Comparison of ENCODE assay signal across 16 cellular contexts in the genomic region with DNA sequence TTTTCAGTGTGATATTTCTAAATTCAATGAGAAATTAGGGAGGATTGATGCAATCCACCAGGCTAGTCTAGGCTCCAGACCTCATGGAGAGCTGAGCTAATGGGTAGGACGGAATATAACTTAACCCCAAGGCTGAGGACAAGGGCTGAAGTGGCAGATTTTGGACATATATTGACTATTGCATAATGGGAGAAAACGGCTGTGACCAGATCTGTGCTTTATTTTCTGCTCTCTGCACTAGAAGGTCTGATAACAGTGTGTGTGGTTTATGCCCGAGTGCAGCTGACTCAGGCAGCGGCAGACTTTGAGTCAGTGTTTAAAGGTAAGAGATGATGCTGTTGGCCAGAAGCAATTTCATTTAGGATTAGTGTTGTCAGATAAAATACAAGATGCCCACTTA.
DNase-seq lines count a peak whose midpoint lies in the region; ATAC-seq, FAIRE-seq and TF ChIP-seq lines count a peak whose summit lies in the region.
"Had no signal": no experiment of that assay in that cellular context is flagged by ENCODE, and none has a peak within 500 bp of the region (broad histone marks: within the 10 kb centered on the region; RNA-seq: fewer than 3 reads in every experiment).

No MANE protein-coding gene starts in this region.

- peak; percentile 38 for DNase-seq in AG08395 (ENCODE audit: low spot score)
- peak; percentile 5 for DNase-seq in HuH-7 (ENCODE audit: low spot score)
- DNase-seq in K562 (ENCODE audit: extremely low read depth in 1 of 4, low spot score in 3 of 4) = no peak
- peak; percentile 67 for DNase-seq in kidney tubule cell (ENCODE audit: low spot score)
- DNase-seq in NCI-H2196 (lab: John Stamatoyannopoulos, UW; ENCODE audit: unreplicated experiment) = no peak
- DNase-seq: activated T-cell treated with anti-CD3 and anti-CD28 coated beads, Interleukin-2, amount 50 U/mL, for 4 hours; amygdala; endodermal cell; hippocampal formation; NCI-H774; ovary had no signal

- H3K9me3 ChIP-seq in K562 (replicated peaks; ENCODE audit: control insufficient read depth, insufficient read depth, low read depth, low read length) = no peaks in the 10 kb centered on the region
- H3K9me3 ChIP-seq: ovary had no signal

- no peaks in the 10 kb centered on the region for H3K4me1 ChIP-seq in K562 (replicated peaks in 1 of 2; ENCODE audit: control insufficient read depth in 2 of 2, insufficient read depth in 2 of 2, low read length in 2 of 2)

- BruUV-seq in K562 (replicated peaks; lab: Mats Ljungman, UMichigan) = no TSS peak

- in situ Hi-C loops in K562 (cut with MboI) = no loop called here

- H3K9ac ChIP-seq in K562 (ENCODE audit: insufficient read depth in 1 of 2, low read depth in 2 of 2, low read length in 2 of 2) = no peak overlapping the region

- H3K27me3 ChIP-seq in K562 (ENCODE audit: control insufficient read depth in 2 of 2, insufficient read depth in 2 of 2, low read length in 2 of 2) = no peaks in the 10 kb centered on the region
- H3K27me3 ChIP-seq: ovary had no signal

- H3K4me3 ChIP-seq in K562 = no peak overlapping the region
- H3K4me3 ChIP-seq: ovary, SK-N-MC had no signal

- no peak for TF ChIP-seq POLR2A in K562 (conservative IDR thresholded peaks at IDR 0.05)

- no peaks in the 10 kb centered on the region for H3K9me1 ChIP-seq in K562 (ENCODE audit: control insufficient read depth, insufficient read depth, low read length)

- no peaks in the 10 kb centered on the region for H4K20me1 ChIP-seq in K562 (replicated peaks; ENCODE audit: control insufficient read depth, insufficient read depth, low read length)

- ATAC-seq in K562 (no peak), HG03280 (IDR thresholded peaks at IDR 0.05; ENCODE audit: unreplicated experiment) (no peak), GM21786 (IDR thresholded peaks at IDR 0.05; ENCODE audit: unreplicated experiment) (no peak), GM21723 (IDR thresholded peaks at IDR 0.05; ENCODE audit: unreplicated experiment) (no peak)
- ATAC-seq: activated CD4-positive, CD25-positive, alpha-beta regulatory T cell treated with anti-CD3 and anti-CD28 coated beads, Interleukin-2, amount 50 U/mL, for 24 hours; activated T-cell treated with anti-CD3 and anti-CD28 coated beads, Interleukin-2, amount 50 U/mL, for 4 hours had no signal

- H2AFZ ChIP-seq in K562 (ENCODE audit: low read depth, low read length) = no peak overlapping the region

- 0% methylated on average over 4 of the region's 4 CpGs for WGBS in K562 (ENCODE audit: insufficient coverage, low coverage, missing lambda C conversion rate)

- intact Hi-C loops in K562 (cut with micrococcal nuclease) = no loop called here

- no peaks in the 10 kb centered on the region for H3K36me3 ChIP-seq in K562 (ENCODE audit: control insufficient read depth, insufficient read depth, low read length)
- H3K36me3 ChIP-seq: ovary had no signal

- no peaks in the 10 kb centered on the region for H3K79me2 ChIP-seq in K562 (ENCODE audit: control insufficient read depth, insufficient read depth, low read length)

- TF ChIP-seq RAD21 in K562 (CRISPR knock-in tag; conservative IDR thresholded peaks at IDR 0.05 in 1 of 2, IDR thresholded peaks at IDR 0.05 in 1 of 2) = no peak

- H3K4me2 ChIP-seq in K562 (ENCODE audit: insufficient read depth, low read length) = no peak overlapping the region

- no peak overlapping the region for H3K27ac ChIP-seq in K562 (ENCODE audit: extremely low read depth, low read depth, low read length)
- H3K27ac ChIP-seq: ovary, SK-N-MC had no signal

- no peak for FAIRE-seq in K562 (lab: Jason Lieb, UNC)

- no peak for TF ChIP-seq CTCF in K562 (IDR thresholded peaks at IDR 0.05 in 2 of 3, conservative IDR thresholded peaks at IDR 0.05 in 1 of 3; ENCODE audit: insufficient read depth in 2 of 3, low read depth in 1 of 3, low read length in 3 of 3)

- TF ChIP-seq EP300 in K562 (IDR thresholded peaks at IDR 0.05; ENCODE audit: low read length) = no peak

- CTCF ChIA-PET in K562 (lab: Yijun Ruan, JAX; ENCODE audit: low intra/inter-chr PET ratio) = no interaction called here

- POLR2A ChIA-PET in K562 (lab: Yijun Ruan, JAX) = interaction anchor here (0.5 to 0.7 kb wide), 2 partner anchors 16 to 21 kb away, joined by 3 read pairs; no protein-coding TSS in a partner anchor

TF ChIP-seq in K562, 482 proteins besides CTCF, POLR2A, EP300 and RAD21:
- TF ChIP-seq ZBED1 (IDR thresholded peaks at IDR 0.05) (no peak), SMAD4 (CRISPR knock-in tag; conservative IDR thresholded peaks at IDR 0.05) (no peak), NELFE (IDR thresholded peaks at IDR 0.05; ENCODE audit: insufficient read depth, insufficient read length) (no peak), SRSF9 (IDR thresholded peaks at IDR 0.05; ENCODE audit: borderline replicate concordance, low read depth, low read length) (no peak), CEBPB (tag; IDR thresholded peaks at IDR 0.05) (peak; percentile 27; the same call in 1 of the 2 replicates), ELF1 (tag; IDR thresholded peaks at IDR 0.05) (no peak), FOSL1 (tag; conservative IDR thresholded peaks at IDR 0.05) (peak; percentile 51; the same call in 1 of the 2 replicates), CCAR2 (IDR thresholded peaks at IDR 0.05; ENCODE audit: low read depth, low read length) (no peak), PCBP2 (IDR thresholded peaks at IDR 0.05; ENCODE audit: low read depth, low read length, poor library complexity, severe bottlenecking) (no peak), CEBPG (CRISPR knock-in tag; IDR thresholded peaks at IDR 0.05) (no peak), CEBPG (tag; conservative IDR thresholded peaks at IDR 0.05 in 1 of 2, IDR thresholded peaks at IDR 0.05 in 1 of 2) (peak; percentile 81 to 87), CHD4 (IDR thresholded peaks at IDR 0.05; ENCODE audit: insufficient read depth, insufficient replicate concordance, low read depth, low read length, poor library complexity, severe bottlenecking) (no peak), ZNF134 (CRISPR knock-in tag; conservative IDR thresholded peaks at IDR 0.05) (no peak), XRCC3 (IDR thresholded peaks at IDR 0.05) (no peak)
- TF ChIP-seq, protein P1, sequence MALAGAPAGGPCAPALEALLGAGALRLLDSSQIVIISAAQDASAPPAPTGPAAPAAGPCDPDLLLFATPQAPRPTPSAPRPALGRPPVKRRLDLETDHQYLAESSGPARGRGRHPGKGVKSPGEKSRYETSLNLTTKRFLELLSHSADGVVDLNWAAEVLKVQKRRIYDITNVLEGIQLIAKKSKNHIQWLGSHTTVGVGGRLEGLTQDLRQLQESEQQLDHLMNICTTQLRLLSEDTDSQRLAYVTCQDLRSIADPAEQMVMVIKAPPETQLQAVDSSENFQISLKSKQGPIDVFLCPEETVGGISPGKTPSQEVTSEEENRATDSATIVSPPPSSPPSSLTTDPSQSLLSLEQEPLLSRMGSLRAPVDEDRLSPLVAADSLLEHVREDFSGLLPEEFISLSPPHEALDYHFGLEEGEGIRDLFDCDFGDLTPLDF (CRISPR knock-in tag; IDR thresholded peaks at IDR 0.05) = no peak
- TF ChIP-seq, protein P2, sequence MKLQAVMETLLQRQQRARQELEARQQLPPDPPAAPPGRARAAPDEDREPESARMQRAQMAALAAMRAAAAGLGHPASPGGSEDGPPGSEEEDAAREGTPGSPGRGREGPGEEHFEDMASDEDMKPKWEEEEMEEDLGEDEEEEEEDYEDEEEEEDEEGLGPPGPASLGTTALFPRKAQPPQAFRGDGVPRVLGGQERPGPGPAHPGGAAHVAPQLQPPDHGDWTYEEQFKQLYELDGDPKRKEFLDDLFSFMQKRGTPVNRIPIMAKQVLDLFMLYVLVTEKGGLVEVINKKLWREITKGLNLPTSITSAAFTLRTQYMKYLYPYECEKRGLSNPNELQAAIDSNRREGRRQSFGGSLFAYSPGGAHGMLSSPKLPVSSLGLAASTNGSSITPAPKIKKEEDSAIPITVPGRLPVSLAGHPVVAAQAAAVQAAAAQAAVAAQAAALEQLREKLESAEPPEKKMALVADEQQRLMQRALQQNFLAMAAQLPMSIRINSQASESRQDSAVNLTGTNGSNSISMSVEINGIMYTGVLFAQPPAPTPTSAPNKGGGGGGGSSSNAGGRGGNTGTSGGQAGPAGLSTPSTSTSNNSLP (IDR thresholded peaks at IDR 0.05; ENCODE audit: borderline replicate concordance, low read depth, low read length) = no peak
- TF ChIP-seq, protein P3, sequence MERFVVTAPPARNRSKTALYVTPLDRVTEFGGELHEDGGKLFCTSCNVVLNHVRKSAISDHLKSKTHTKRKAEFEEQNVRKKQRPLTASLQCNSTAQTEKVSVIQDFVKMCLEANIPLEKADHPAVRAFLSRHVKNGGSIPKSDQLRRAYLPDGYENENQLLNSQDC (CRISPR knock-in tag; IDR thresholded peaks at IDR 0.05) = no peak
- TF ChIP-seq, protein P4, sequence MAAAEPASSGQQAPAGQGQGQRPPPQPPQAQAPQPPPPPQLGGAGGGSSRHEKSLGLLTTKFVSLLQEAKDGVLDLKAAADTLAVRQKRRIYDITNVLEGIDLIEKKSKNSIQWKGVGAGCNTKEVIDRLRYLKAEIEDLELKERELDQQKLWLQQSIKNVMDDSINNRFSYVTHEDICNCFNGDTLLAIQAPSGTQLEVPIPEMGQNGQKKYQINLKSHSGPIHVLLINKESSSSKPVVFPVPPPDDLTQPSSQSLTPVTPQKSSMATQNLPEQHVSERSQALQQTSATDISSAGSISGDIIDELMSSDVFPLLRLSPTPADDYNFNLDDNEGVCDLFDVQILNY (CRISPR knock-in tag; IDR thresholded peaks at IDR 0.05) = no peak

Comparison
In these comparisons a context has a peak if more than half of its experiments do, and no peak if none do; other contexts are left out.
1. DNase-seq: peak in AG08395 (single experiment), HuH-7 (single experiment) and kidney tubule cell (single experiment); none in K562 (0 of 4) and NCI-H2196 (single experiment).